Comparison of ENCODE assay signal across 8 cellular contexts in genomic region chr11:15113381-15113780, GRCh38. TPM values are rescaled to one million over a fixed set of nuclear protein-coding genes. Genes with fewer than 3 reads are reported as not detected.
A peak's percentile ranks its signal among the peaks of the same experiment; 100 is the strongest.
DNase-seq lines count a peak whose midpoint lies in the region; ATAC-seq, FAIRE-seq and TF ChIP-seq lines count a peak whose summit lies in the region.

No MANE protein-coding gene starts in this region.

- CTCF ChIA-PET in WTC11 (lab: Charles Lee) = interaction anchor here (1.2 to 2.5 kb wide), 3 partner anchors 13 to 205 kb away, joined by 4 to 22 read pairs (median 15); partner anchors contain the start of gene CALCB

- H3K4me1 Mint-ChIP-seq in WTC11 = peaks cover 11% of the 10 kb centered on the region

- H3K27ac Mint-ChIP-seq in WTC11 = no peak overlapping the region

- no peak for FAIRE-seq in H54 (lab: Jason Lieb, UNC)

- no peaks in the 10 kb centered on the region for H3K36me3 ChIP-seq in BLaER1

- H3K4me3 ChIP-seq in BLaER1 = no peak overlapping the region

- H3K27me3 ChIP-seq in BLaER1 = no peaks in the 10 kb centered on the region

- POLR2A ChIA-PET in WTC11 (lab: Charles Lee) = no interaction called here

- H3K27me3 Mint-ChIP-seq in WTC11 (ENCODE audit: low read depth) = peaks cover 34% of the 10 kb centered on the region

- H3K4me1 ChIP-seq in BLaER1 = peaks cover 94% of the 10 kb centered on the region

- H3K9ac ChIP-seq in BLaER1 = peak overlapping the region; percentile 59; the same call in 1 of the 2 replicates

- TF ChIP-seq CTCF in WTC11 (IDR thresholded peaks at IDR 0.05) = no peak

- DNase-seq in WTC11 (ENCODE audit: low spot score) = no peak
- no peak for DNase-seq in stimulated activated CD4-positive, alpha-beta T cell treated with anti-CD3 and anti-CD28 coated beads, Interleukin-2, amount 100 ng/mL, for 24 hours
- DNase-seq in DMS114 treated with DMSO at 0.1 percent for 48 hours (lab: John Stamatoyannopoulos, UW; ENCODE audit: unreplicated experiment) = no peak
- no peak for DNase-seq in NCI-H2107 treated with DMSO at 0.1 percent for 48 hours (lab: John Stamatoyannopoulos, UW; ENCODE audit: unreplicated experiment)
- DNase-seq in H54 (ENCODE audit: insufficient read length, low spot score) = no peak

- no peaks in the 10 kb centered on the region for H3K9me3 ChIP-seq in BLaER1

- no peak for TF ChIP-seq POLR2A in H54 (IDR thresholded peaks at IDR 0.05; ENCODE audit: low read depth, low read length)

- no peaks in the 10 kb centered on the region for H3K9me3 Mint-ChIP-seq in WTC11

- H3K4me2 ChIP-seq in BLaER1 = peak overlapping the region; percentile 97

- H4K20me1 ChIP-seq in BLaER1 = no peaks in the 10 kb centered on the region

- H3K4me3 Mint-ChIP-seq in WTC11 = peak overlapping the region; percentile 16; the same call in 1 of the 2 replicates

- peak overlapping the region; percentile 86 for H3K27ac ChIP-seq in BLaER1

- H3K36me3 Mint-ChIP-seq in WTC11 = no peaks in the 10 kb centered on the region

- ATAC-seq in GM19452 (IDR thresholded peaks at IDR 0.05; ENCODE audit: unreplicated experiment) (peak; percentile 87), HG03354 (IDR thresholded peaks at IDR 0.05; ENCODE audit: poor library complexity, severe bottlenecking, unreplicated experiment) (peak; percentile 91), WTC11 (no peak)

TF ChIP-seq in WTC11, 78 proteins besides CTCF, POLR2A, EP300 and RAD21:
- TF ChIP-seq, protein P1, sequence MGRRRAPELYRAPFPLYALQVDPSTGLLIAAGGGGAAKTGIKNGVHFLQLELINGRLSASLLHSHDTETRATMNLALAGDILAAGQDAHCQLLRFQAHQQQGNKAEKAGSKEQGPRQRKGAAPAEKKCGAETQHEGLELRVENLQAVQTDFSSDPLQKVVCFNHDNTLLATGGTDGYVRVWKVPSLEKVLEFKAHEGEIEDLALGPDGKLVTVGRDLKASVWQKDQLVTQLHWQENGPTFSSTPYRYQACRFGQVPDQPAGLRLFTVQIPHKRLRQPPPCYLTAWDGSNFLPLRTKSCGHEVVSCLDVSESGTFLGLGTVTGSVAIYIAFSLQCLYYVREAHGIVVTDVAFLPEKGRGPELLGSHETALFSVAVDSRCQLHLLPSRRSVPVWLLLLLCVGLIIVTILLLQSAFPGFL (CRISPR knock-in tag; IDR thresholded peaks at IDR 0.05; ENCODE audit: borderline replicate concordance) = no peak
- TF ChIP-seq, protein P2, sequence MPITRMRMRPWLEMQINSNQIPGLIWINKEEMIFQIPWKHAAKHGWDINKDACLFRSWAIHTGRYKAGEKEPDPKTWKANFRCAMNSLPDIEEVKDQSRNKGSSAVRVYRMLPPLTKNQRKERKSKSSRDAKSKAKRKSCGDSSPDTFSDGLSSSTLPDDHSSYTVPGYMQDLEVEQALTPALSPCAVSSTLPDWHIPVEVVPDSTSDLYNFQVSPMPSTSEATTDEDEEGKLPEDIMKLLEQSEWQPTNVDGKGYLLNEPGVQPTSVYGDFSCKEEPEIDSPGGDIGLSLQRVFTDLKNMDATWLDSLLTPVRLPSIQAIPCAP (CRISPR knock-in tag; IDR thresholded peaks at IDR 0.05) = no peak
- TF ChIP-seq ZNF425 (CRISPR knock-in tag; conservative IDR thresholded peaks at IDR 0.05) (no peak), ZNF121 (CRISPR knock-in tag; IDR thresholded peaks at IDR 0.05) (no peak), CREM (CRISPR knock-in tag; IDR thresholded peaks at IDR 0.05) (no peak), SP1 (CRISPR knock-in tag; conservative IDR thresholded peaks at IDR 0.05) (no peak), MLX (CRISPR knock-in tag; IDR thresholded peaks at IDR 0.05) (no peak), ZNF263 (CRISPR knock-in tag; IDR thresholded peaks at IDR 0.05; ENCODE audit: low read depth) (no peak), ZNF232 (CRISPR knock-in tag; IDR thresholded peaks at IDR 0.05) (no peak), EMX1 (CRISPR knock-in tag; IDR thresholded peaks at IDR 0.05) (no peak), AFF4 (CRISPR knock-in tag; IDR thresholded peaks at IDR 0.05; ENCODE audit: borderline replicate concordance) (no peak)

RNA-seq across cellular contexts. Expression of gene INSC, which starts 1.3 kb away (rescaled TPM):
- total RNA-seq in WTC11 (2021) = 0.44 to 0.76 TPM (median 0.73 TPM) in 3 replicates

RNA-seq across cellular contexts. Expression of gene CALCB, which starts 40.0 kb away (rescaled TPM):
- 3.2 to 4.1 TPM (median 3.3 TPM) in 3 replicates for total RNA-seq in WTC11 (2021)
